ENCODE assay signal across 1 cellular context in genomic region chr10:75091173-75091572, GRCh38.
TF ChIP-seq lines count a peak whose summit lies in the region.

No MANE protein-coding gene starts in this region.

TF ChIP-seq in GM23338, 12 proteins besides CTCF, POLR2A, EP300 and RAD21 (continued from another document):
- TF ChIP-seq REST (IDR thresholded peaks at IDR 0.05; ENCODE audit: unreplicated experiment) (no peak), POLR2AphosphoS5 (IDR thresholded peaks at IDR 0.05; ENCODE audit: low read depth) (no peak), NANOG (IDR thresholded peaks at IDR 0.05; ENCODE audit: borderline replicate concordance) (no peak), EZH2 (IDR thresholded peaks at IDR 0.05; ENCODE audit: low read depth, unreplicated experiment) (no peak), JUNB (IDR thresholded peaks at IDR 0.05; ENCODE audit: unreplicated experiment) (no peak), ZNF114 (CRISPR knock-in tag; IDR thresholded peaks at IDR 0.05) (no peak), ETS1 (IDR thresholded peaks at IDR 0.05) (no peak), ZNF462 (CRISPR knock-in tag; IDR thresholded peaks at IDR 0.05) (no peak), CREB1 (CRISPR knock-in tag; IDR thresholded peaks at IDR 0.05; ENCODE audit: low read depth) (no peak)
